8 cellular contexts compared by ENCODE assay signal in genomic region chrX:24479924-24480722, GRCh38. TPM values are rescaled to one million over a fixed set of nuclear protein-coding genes. Genes with fewer than 3 reads are reported as not detected.
DNase-seq lines count a peak whose midpoint lies in the region; ATAC-seq, FAIRE-seq and TF ChIP-seq lines count a peak whose summit lies in the region.

No MANE protein-coding gene starts in this region.

- intact Hi-C loops in activated B cell treated with CpG ODN at 0.5 μM for 24 hours (cut with micrococcal nuclease) = loop anchor here (1.0 to 2.0 kb wide), 2 partner anchors 15 to 19 kb away; partner anchors contain the start of gene PDK3

- H3K27ac Mint-ChIP-seq in activated B cell treated with CpG ODN at 0.5 μM for 24 hours = peak overlapping the region; percentile 94
- H3K27ac Mint-ChIP-seq in mesothelial cell of epicardium = no peak overlapping the region

- POLR2A ChIA-PET in HEK293 (lab: Yijun Ruan, JAX) (no interaction called here), activated B cell treated with CpG ODN at 0.5 μM for 24 hours (lab: Charles Lee) (interaction anchor here (0.6 to 3.8 kb wide), 4 partner anchors 14 to 971 kb away, joined by 3 to 38 read pairs (median 5); partner anchors contain the start of gene PDK3)

- peaks cover 1% of the 10 kb centered on the region for H3K36me3 Mint-ChIP-seq in activated B cell treated with CpG ODN at 0.5 μM for 24 hours (ENCODE audit: low read depth)
- H3K36me3 Mint-ChIP-seq in mesothelial cell of epicardium = peaks cover 6% of the 10 kb centered on the region

- ATAC-seq in activated B cell treated with CpG ODN at 0.5 μM for 24 hours (ENCODE audit: low read depth) = peak; percentile 94

- peak overlapping the region; percentile 76 for H3K4me3 Mint-ChIP-seq in activated B cell treated with CpG ODN at 0.5 μM for 24 hours
- no peak overlapping the region for H3K4me3 Mint-ChIP-seq in mesothelial cell of epicardium

- no peaks in the 10 kb centered on the region for H3K27me3 Mint-ChIP-seq in activated B cell treated with CpG ODN at 0.5 μM for 24 hours
- H3K27me3 Mint-ChIP-seq in mesothelial cell of epicardium (ENCODE audit: low read depth) = no peaks in the 10 kb centered on the region

- DNase-seq in GM12892 (ENCODE audit: insufficient read length) = no peak
- peak; percentile 72 for DNase-seq in MV-4-11 (lab: John Stamatoyannopoulos, UW)
- DNase-seq in activated B cell treated with CpG ODN at 0.5 μM for 24 hours = no peak
- no peak for DNase-seq in coronary artery (ENCODE audit: low spot score)
- peak in 3 of 4 experiments; percentile 26 to 40 (median 35) for DNase-seq in stimulated activated CD4-positive, alpha-beta T cell treated with anti-CD3 and anti-CD28 coated beads, Interleukin-1b, Interleukin-23, amount 100 ng/mL, for 24 hours (ENCODE audit: low read depth in 4 of 4, low spot score in 1 of 4)
- no peak for DNase-seq in mesothelial cell of epicardium (ENCODE audit: low spot score in 2 of 2, unreplicated experiment in 2 of 2)
- no peak for DNase-seq in GM19240 (ENCODE audit: insufficient read length, low spot score)

- no peak for TF ChIP-seq CTCF in HEK293 (tag by site-specific recombination; IDR thresholded peaks at IDR 0.05)
- no peak for TF ChIP-seq CTCF in activated B cell treated with CpG ODN at 0.5 μM for 24 hours (IDR thresholded peaks at IDR 0.05)
- TF ChIP-seq CTCF in coronary artery (IDR thresholded peaks at IDR 0.05) = no peak
- TF ChIP-seq CTCF in mesothelial cell of epicardium (IDR thresholded peaks at IDR 0.05; ENCODE audit: unreplicated experiment) = no peak

- no peak for TF ChIP-seq POLR2A in GM12892 (IDR thresholded peaks at IDR 0.05; ENCODE audit: low read depth, low read length)

- no peak overlapping the region for H3K4me3 ChIP-seq in HEK293 (ENCODE audit: low read depth, low read length)
- H3K4me3 ChIP-seq in coronary artery = no peak overlapping the region

- no peaks in the 10 kb centered on the region for H3K9me3 ChIP-seq in HEK293 (ENCODE audit: control insufficient read depth, insufficient read depth, low read depth, low read length)

- H3K36me3 ChIP-seq in HEK293 (ENCODE audit: control insufficient read depth in 2 of 2, insufficient read depth in 1 of 2, low read length in 2 of 2) = no peaks in the 10 kb centered on the region

- FAIRE-seq in GM12892 (lab: Jason Lieb, UNC) = peak; percentile 85

- peaks cover 50% of the 10 kb centered on the region for H3K4me1 Mint-ChIP-seq in activated B cell treated with CpG ODN at 0.5 μM for 24 hours
- H3K4me1 Mint-ChIP-seq in mesothelial cell of epicardium = peaks cover 11% of the 10 kb centered on the region

- peaks cover 2% of the 10 kb centered on the region; the same call in 1 of the 2 replicates for H3K4me1 ChIP-seq in HEK293 (ENCODE audit: control insufficient read depth, insufficient read depth, low read length)

- H3K9me3 Mint-ChIP-seq in activated B cell treated with CpG ODN at 0.5 μM for 24 hours (no peaks in the 10 kb centered on the region), mesothelial cell of epicardium (peaks cover 2% of the 10 kb centered on the region)

- CTCF ChIA-PET in HEK293 (lab: Yijun Ruan, JAX) (interaction anchor here (1.0 kb wide), 1 partner anchor 13 kb away, joined by 4 read pairs; no protein-coding TSS in a partner anchor), activated B cell treated with CpG ODN at 0.5 μM for 24 hours (lab: Charles Lee) (interaction anchor here (0.6 to 1.9 kb wide), 3 partner anchors 18 to 426 kb away, joined by 3 to 6 read pairs (median 3); partner anchors contain the start of gene EIF2S3)

- H3K27ac ChIP-seq in HEK293 (ENCODE audit: extremely low read depth, low read depth, low read length) (no peak overlapping the region), coronary artery (peak overlapping the region; percentile 32 to 55)

TF ChIP-seq in HEK293, 187 proteins besides CTCF, POLR2A, EP300 and RAD21:
- peak; percentile 52; the same call in 1 of the 2 replicates for TF ChIP-seq ZNF133 (tag by site-specific recombination; IDR thresholded peaks at IDR 0.05)
- TF ChIP-seq ZNF561 (tag by site-specific recombination; IDR thresholded peaks at IDR 0.05; ENCODE audit: borderline replicate concordance) = no peak
- TF ChIP-seq TRIM28 (IDR thresholded peaks at IDR 0.05; ENCODE audit: borderline replicate concordance, low read length) = peak; percentile 72; the same call in 1 of the 2 replicates
TF ChIP-seq in HEK293: peak in this region for 2.

RNA-seq across cellular contexts. Expression of gene PDK3, which starts 15.0 kb away (rescaled TPM):
- polyA plus RNA-seq in GM12892 (2012; ENCODE audit: missing spikeins) = 23.7 TPM
- total RNA-seq in activated B cell treated with CpG ODN at 0.5 μM for 24 hours (13.6 and 13.9 TPM in 2 replicates), mesothelial cell of epicardium (23.4 to 26.0 TPM (median 25.5 TPM) in 3 replicates)

Comparison
In these comparisons a context has a peak if more than half of its experiments do, and no peak if none do; other contexts are left out.
1. DNase-seq: peak in MV-4-11 (single experiment) and stimulated activated CD4-positive, alpha-beta T cell treated with anti-CD3 and anti-CD28 coated beads, Interleukin-1b, Interleukin-23, amount 100 ng/mL, for 24 hours (3 of 4); none in GM12892 (single experiment), activated B cell treated with CpG ODN at 0.5 μM for 24 hours (single experiment), coronary artery (single experiment), mesothelial cell of epicardium (0 of 2) and GM19240 (single experiment).